Comparison of ENCODE assay signal across 26 cellular contexts in the genomic region with DNA sequence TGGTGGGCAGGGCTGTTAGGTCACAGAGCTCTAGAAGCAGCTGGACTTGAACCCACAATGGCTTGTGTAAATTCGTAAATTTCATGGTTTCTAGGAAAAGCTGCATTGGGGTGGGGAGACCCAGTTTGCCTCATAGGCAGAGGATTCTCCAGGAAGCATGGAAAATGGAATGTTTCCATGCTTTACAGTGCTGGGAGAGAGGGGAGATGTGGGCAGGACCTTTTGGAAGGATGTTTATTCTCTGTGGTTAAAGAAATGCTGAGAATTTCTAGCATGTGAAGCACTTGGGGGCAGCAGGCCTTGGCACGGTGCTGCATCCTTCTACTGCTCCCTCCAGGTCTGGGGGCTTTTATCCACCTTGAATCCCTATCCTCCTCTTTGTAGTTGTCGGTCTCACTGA. TPM values are rescaled to one million over a fixed set of nuclear protein-coding genes. Genes with fewer than 3 reads are reported as not detected.
DNase-seq lines count a peak whose midpoint lies in the region; ATAC-seq, FAIRE-seq and TF ChIP-seq lines count a peak whose summit lies in the region.
"Had no signal": no experiment of that assay in that cellular context is flagged by ENCODE, and none has a peak within 500 bp of the region (broad histone marks: within the 10 kb centered on the region; RNA-seq: fewer than 3 reads in every experiment).

No MANE protein-coding gene starts in this region.

- ATAC-seq in GM19463 (IDR thresholded peaks at IDR 0.05; ENCODE audit: unreplicated experiment): no peak
- ATAC-seq: heart right ventricle had no signal

- H3K4me3 Mint-ChIP-seq in chondrocyte (ENCODE audit: unreplicated experiment): peak overlapping the region; percentile 4
- H3K4me3 Mint-ChIP-seq: activated B cell treated with CpG ODN at 0.5 μM for 24 hours; activated CD4-positive, alpha-beta memory T cell treated with anti-CD3 and anti-CD28 coated beads, Interleukin-2, amount 10 ng/mL, durations not matched to agents 7 days and 5 days; stimulated activated naive CD8-positive, alpha-beta T cell treated with anti-CD3 and anti-CD28 coated beads, Interleukin-15, Interleukin-2, amounts not matched to agents 100 ng/mL and 50 ng/mL, for 24 hours had no signal

- H3K27me3 ChIP-seq in AG04450 (ENCODE audit: control insufficient read depth, insufficient read depth, low read length): no peaks in the 10 kb centered on the region
- no peaks in the 10 kb centered on the region for H3K27me3 ChIP-seq in MG63
- H3K27me3 ChIP-seq: heart right ventricle, tibial artery had no signal

- peaks cover 45% of the 10 kb centered on the region for H3K4me1 Mint-ChIP-seq in chondrocyte (ENCODE audit: low read depth)
- H3K4me1 Mint-ChIP-seq: activated B cell treated with CpG ODN at 0.5 μM for 24 hours had no signal

- H3K27me3 Mint-ChIP-seq in chondrocyte (ENCODE audit: low read depth): no peaks in the 10 kb centered on the region
- H3K27me3 Mint-ChIP-seq: activated B cell treated with CpG ODN at 0.5 μM for 24 hours; stimulated activated naive CD8-positive, alpha-beta T cell treated with anti-CD3 and anti-CD28 coated beads, Interleukin-15, Interleukin-2, amounts not matched to agents 100 ng/mL and 50 ng/mL, for 24 hours had no signal

- H3K36me3 ChIP-seq in mesodermal cell (ENCODE audit: control insufficient read depth, insufficient read depth, low read length): peaks cover 15% of the 10 kb centered on the region
- no peaks in the 10 kb centered on the region for H3K36me3 ChIP-seq in MG63

- H3K9me3 ChIP-seq in AG04450 (ENCODE audit: control insufficient read depth, insufficient read depth, low read length) (no peaks in the 10 kb centered on the region; the same call in 1 of the 2 replicates), mesodermal cell (ENCODE audit: control insufficient read depth, low read length) (no peaks in the 10 kb centered on the region), MG63 (no peaks in the 10 kb centered on the region)
- H3K9me3 ChIP-seq: heart right ventricle, tibial artery had no signal

- H3K27ac ChIP-seq in AG04450 (ENCODE audit: low read depth, low read length) (peak overlapping the region; percentile 47), mesodermal cell (ENCODE audit: low read depth, low read length, severe bottlenecking) (peak overlapping the region; percentile 30)
- H3K27ac ChIP-seq: heart right ventricle, RWPE1, tibial artery had no signal

- H3K4me3 ChIP-seq in AG04450 (ENCODE audit: low read depth, low read length) (no peak overlapping the region), mesodermal cell (ENCODE audit: extremely low read depth, insufficient read depth, low read length, poor library complexity, severe bottlenecking) (no peak overlapping the region), MG63 (no peak overlapping the region)
- H3K4me3 ChIP-seq: heart right ventricle, tibial artery had no signal

- peaks cover 28% of the 10 kb centered on the region for H3K36me3 Mint-ChIP-seq in chondrocyte (ENCODE audit: low read depth)

- TF ChIP-seq CTCF in AG04450 (IDR thresholded peaks at IDR 0.05; ENCODE audit: low read depth, low read length) (no peak), chondrocyte (IDR thresholded peaks at IDR 0.05) (no peak), D721Med (IDR thresholded peaks at IDR 0.05; ENCODE audit: insufficient read depth, missing control alignments) (no peak)

- H3K4me1 ChIP-seq in mesodermal cell (ENCODE audit: control insufficient read depth, insufficient read depth, low read length, poor library complexity, severe bottlenecking): peaks cover 37% of the 10 kb centered on the region
- H3K4me1 ChIP-seq: tibial artery had no signal

- DNase-seq in AG04450 (ENCODE audit: low read depth, low spot score) (no peak), HT1080 (ENCODE audit: low read depth) (peak; percentile 52), chondrocyte (ENCODE audit: low spot score) (no peak), D721Med (ENCODE audit: insufficient read length, low spot score) (no peak), MG63 (no peak), HPDE6-E6E7 (ENCODE audit: extremely low spot score) (no peak)
- DNase-seq: 8988T; activated B cell treated with CpG ODN at 0.5 μM for 24 hours; activated CD4-positive, alpha-beta memory T cell treated with anti-CD3 and anti-CD28 coated beads, Interleukin-2, amount 10 ng/mL, durations not matched to agents 7 days and 5 days; activated naive CD4-positive, alpha-beta T cell; anterior cingulate cortex; C1 segment of cervical spinal cord; cerebellar nuclear complex; GDM1; heart right ventricle; KG1; NCI-H2029; NCI-H446 treated with DMSO at 0.1 percent for 48 hours; NK-92 treated with Interleukin-12 subunit alpha and Interleukin-12 subunit beta, amount 100 ng/mL, for 24 hours; small intestine; stimulated activated CD4-positive, alpha-beta T cell treated with anti-CD3 and anti-CD28 coated beads, Interleukin-2, amount 100 ng/mL, for 48 hours; tibial artery had no signal

- no peak for FAIRE-seq in D721Med (lab: Jason Lieb, UNC)
- FAIRE-seq: small intestine had no signal

- WGBS in mesodermal cell (ENCODE audit: insufficient coverage in 2 of 2), 2 experiments: 50 to 77% methylated on average over 1 to 2 of the region's 3 CpGs

- peak overlapping the region; percentile 79 for H3K27ac Mint-ChIP-seq in chondrocyte (ENCODE audit: unreplicated experiment)
- H3K27ac Mint-ChIP-seq: activated B cell treated with CpG ODN at 0.5 μM for 24 hours; activated CD4-positive, alpha-beta memory T cell treated with anti-CD3 and anti-CD28 coated beads, Interleukin-2, amount 10 ng/mL, durations not matched to agents 7 days and 5 days; stimulated activated naive CD8-positive, alpha-beta T cell treated with anti-CD3 and anti-CD28 coated beads, Interleukin-15, Interleukin-2, amounts not matched to agents 100 ng/mL and 50 ng/mL, for 24 hours had no signal

- peaks cover 2% of the 10 kb centered on the region for H3K9me3 Mint-ChIP-seq in chondrocyte (ENCODE audit: low read depth)
- H3K9me3 Mint-ChIP-seq: activated B cell treated with CpG ODN at 0.5 μM for 24 hours; activated CD4-positive, alpha-beta memory T cell treated with anti-CD3 and anti-CD28 coated beads, Interleukin-2, amount 10 ng/mL, durations not matched to agents 7 days and 5 days; stimulated activated naive CD8-positive, alpha-beta T cell treated with anti-CD3 and anti-CD28 coated beads, Interleukin-15, Interleukin-2, amounts not matched to agents 100 ng/mL and 50 ng/mL, for 24 hours had no signal

- POLR2A ChIA-PET in AG04450 (lab: Yijun Ruan, JAX): interaction anchor here (0.5 kb wide), 1 partner anchor 110 kb away, joined by 3 read pairs; no protein-coding TSS in a partner anchor

- CTCF ChIA-PET in AG04450 (lab: Charles Lee): interaction anchor here (0.9 to 3.4 kb wide), 4 partner anchors 8 to 171 kb away, joined by 3 to 23 read pairs (median 5); no protein-coding TSS in a partner anchor

RNA-seq across cellular contexts. Expression of gene TRAF6, which starts 46.3 kb away (rescaled TPM):
- polyA plus RNA-seq in AG04450 (2011; rRNA removed): 9.1 and 10.0 TPM in 2 replicates
- polyA minus RNA-seq in AG04450 (2011; rRNA and poly(A)+ RNA removed): 11.1 and 11.9 TPM in 2 replicates
- total RNA-seq in HT1080 (2014; rRNA removed; shearing (Covaris generic)): 7.4 and 8.1 TPM in 2 replicates
- 4.7 and 5.6 TPM in 2 replicates for polyA plus RNA-seq in HT1080 (2015; cell fraction: cytosol; rRNA removed)
- polyA plus RNA-seq in HT1080 (2015; cell fraction: nucleus; rRNA removed): 9.0 and 10.6 TPM in 2 replicates
- total RNA-seq in chondrocyte: 14.4 to 16.0 TPM (median 15.2 TPM) in 3 replicates
- 15.6 TPM for polyA plus RNA-seq in mesodermal cell (2013, experiment 1 of 2)
- polyA plus RNA-seq in mesodermal cell (2013, experiment 2 of 2): 14.2 TPM
- total RNA-seq in MG63 (2014; rRNA removed; shearing (Covaris generic); ENCODE audit: low replicate concordance): 6.1 and 6.7 TPM in 2 replicates
